14 cellular contexts compared by ENCODE assay signal in the genomic region with DNA sequence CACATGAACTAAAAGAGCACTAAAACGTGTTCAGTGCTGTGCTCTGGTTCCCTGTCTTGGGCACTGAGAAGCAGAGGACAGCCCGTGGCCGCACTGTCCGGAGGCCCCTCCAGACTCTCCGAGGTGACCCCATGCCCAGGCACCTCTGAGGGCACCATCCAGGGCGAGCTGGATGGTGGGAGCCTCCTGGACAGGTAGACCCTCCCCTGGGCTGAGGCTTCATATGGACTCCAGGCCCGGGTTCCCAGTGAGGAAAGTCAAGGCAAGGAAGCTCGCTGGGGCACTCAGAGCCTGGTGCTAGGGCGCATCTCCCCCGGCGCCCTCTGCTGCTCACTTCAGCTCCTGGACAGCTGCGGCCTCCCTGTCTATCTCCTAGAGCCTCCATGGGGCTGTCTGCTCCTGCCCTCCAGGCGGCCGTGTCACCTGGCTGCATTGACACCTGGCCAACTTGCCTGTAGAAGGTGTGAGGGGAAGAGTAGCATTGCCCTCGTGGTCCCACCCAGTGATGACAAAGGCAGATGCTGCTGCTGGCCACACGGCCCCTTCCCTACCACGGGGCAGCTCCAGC.
"Had no signal": no experiment of that assay in that cellular context is flagged by ENCODE, and none has a peak within 500 bp of the region (broad histone marks: within the 10 kb centered on the region; RNA-seq: fewer than 3 reads in every experiment).

No MANE protein-coding gene starts in this region.

- H3K9me3 Mint-ChIP-seq: neural crest cell had no signal

- FAIRE-seq: bronchial epithelial cell, endothelial cell of umbilical vein, small intestine had no signal

- H3K36me3 ChIP-seq: right atrium auricular region, thyroid gland, vagina had no signal

- H3K36me3 Mint-ChIP-seq: activated CD4-positive, alpha-beta memory T cell treated with anti-CD3 and anti-CD28 coated beads for 36 hours had no signal

- H3K9me3 ChIP-seq: right atrium auricular region, thyroid gland, vagina had no signal

- H3K4me1 ChIP-seq: foreskin keratinocyte, parathyroid adenoma, right atrium auricular region, thyroid gland, vagina had no signal

- H3K4me3 Mint-ChIP-seq: activated CD4-positive, alpha-beta memory T cell treated with anti-CD3 and anti-CD28 coated beads for 36 hours; activated T-cell treated with anti-CD3 and anti-CD28 coated beads, Interleukin-2, amount 50 U/mL, for 72 hours; neural crest cell had no signal

- H3K27ac ChIP-seq: foreskin keratinocyte, parathyroid adenoma, right atrium auricular region, thyroid gland, vagina had no signal

- H3K9ac ChIP-seq: parathyroid adenoma had no signal

- DNase-seq: activated CD4-positive, alpha-beta memory T cell treated with anti-CD3 and anti-CD28 coated beads for 36 hours; activated naive CD4-positive, alpha-beta T cell; activated T-cell treated with anti-CD3 and anti-CD28 coated beads, Interleukin-2, amount 50 U/mL, for 72 hours; aorta; foreskin keratinocyte; head of caudate nucleus; small intestine; thyroid gland had no signal

- H3K27ac Mint-ChIP-seq: activated CD4-positive, alpha-beta memory T cell treated with anti-CD3 and anti-CD28 coated beads for 36 hours; activated T-cell treated with anti-CD3 and anti-CD28 coated beads, Interleukin-2, amount 50 U/mL, for 72 hours had no signal

- ATAC-seq: activated T-cell treated with anti-CD3 and anti-CD28 coated beads, Interleukin-2, amount 50 U/mL, for 72 hours; foreskin keratinocyte had no signal

- H3K4me3 ChIP-seq: right atrium auricular region, thyroid gland, vagina had no signal
